ENCODE assay signal across 2 cellular contexts in the genomic region with DNA sequence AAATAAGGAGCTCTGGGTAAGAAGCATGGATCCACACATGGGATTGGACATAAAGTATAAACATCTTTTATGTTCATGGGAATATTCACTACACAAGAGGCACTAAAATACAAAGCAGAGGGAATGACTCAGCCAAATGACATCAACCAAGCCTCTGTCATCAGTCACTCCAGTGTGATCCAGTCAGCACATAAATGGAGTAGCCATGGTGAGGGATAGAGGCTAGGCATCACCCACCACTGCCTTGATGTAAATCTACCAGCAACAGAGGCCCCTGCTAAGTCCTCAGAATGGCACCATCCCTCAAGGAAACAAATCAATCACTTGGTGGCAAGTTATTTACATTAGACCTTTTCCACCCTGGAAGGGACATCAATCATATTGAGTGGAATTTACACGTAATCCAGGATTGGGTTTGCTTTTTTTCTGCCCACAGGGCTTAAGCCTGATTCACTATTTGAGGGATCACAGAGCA.
A peak's percentile ranks its signal among the peaks of the same experiment; 100 is the strongest.
TF ChIP-seq lines count a peak whose summit lies in the region.

No MANE protein-coding gene starts in this region.

TF ChIP-seq in IMR-90, 13 proteins besides CTCF, POLR2A, EP300 and RAD21:
- TF ChIP-seq RCOR1 (IDR thresholded peaks at IDR 0.05; ENCODE audit: insufficient replicate concordance, low read length) (no peak), MAFK (IDR thresholded peaks at IDR 0.05; ENCODE audit: low read depth, low read length) (peak; percentile 59), MAZ (IDR thresholded peaks at IDR 0.05; ENCODE audit: borderline replicate concordance, low read depth, low read length) (no peak), NFE2L2 (IDR thresholded peaks at IDR 0.05; ENCODE audit: low read depth, low read length) (peak; percentile 82), FOS (IDR thresholded peaks at IDR 0.05; ENCODE audit: low read depth, low read length) (0 out of 2 replicates have a peak, but pooled peaks have one; percentile 42), MXI1 (IDR thresholded peaks at IDR 0.05; ENCODE audit: borderline replicate concordance, low read depth, low read length) (no peak), SMC3 (IDR thresholded peaks at IDR 0.05; ENCODE audit: low read depth, low read length) (no peak), CEBPB (IDR thresholded peaks at IDR 0.05; ENCODE audit: low read depth, low read length) (peak; percentile 9; the same call in 1 of the 2 replicates)
- TF ChIP-seq, protein P1, sequence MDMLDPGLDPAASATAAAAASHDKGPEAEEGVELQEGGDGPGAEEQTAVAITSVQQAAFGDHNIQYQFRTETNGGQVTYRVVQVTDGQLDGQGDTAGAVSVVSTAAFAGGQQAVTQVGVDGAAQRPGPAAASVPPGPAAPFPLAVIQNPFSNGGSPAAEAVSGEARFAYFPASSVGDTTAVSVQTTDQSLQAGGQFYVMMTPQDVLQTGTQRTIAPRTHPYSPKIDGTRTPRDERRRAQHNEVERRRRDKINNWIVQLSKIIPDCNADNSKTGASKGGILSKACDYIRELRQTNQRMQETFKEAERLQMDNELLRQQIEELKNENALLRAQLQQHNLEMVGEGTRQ (IDR thresholded peaks at IDR 0.05; ENCODE audit: low read depth, low read length): no peak
TF ChIP-seq in IMR-90: peak in this region for 4.

TF ChIP-seq in K562, 482 proteins besides CTCF, POLR2A, EP300 and RAD21 (continues in another document):
- no peak for TF ChIP-seq RBM22 (IDR thresholded peaks at IDR 0.05; ENCODE audit: low read depth, low read length, poor library complexity, severe bottlenecking)
- TF ChIP-seq, protein P2, sequence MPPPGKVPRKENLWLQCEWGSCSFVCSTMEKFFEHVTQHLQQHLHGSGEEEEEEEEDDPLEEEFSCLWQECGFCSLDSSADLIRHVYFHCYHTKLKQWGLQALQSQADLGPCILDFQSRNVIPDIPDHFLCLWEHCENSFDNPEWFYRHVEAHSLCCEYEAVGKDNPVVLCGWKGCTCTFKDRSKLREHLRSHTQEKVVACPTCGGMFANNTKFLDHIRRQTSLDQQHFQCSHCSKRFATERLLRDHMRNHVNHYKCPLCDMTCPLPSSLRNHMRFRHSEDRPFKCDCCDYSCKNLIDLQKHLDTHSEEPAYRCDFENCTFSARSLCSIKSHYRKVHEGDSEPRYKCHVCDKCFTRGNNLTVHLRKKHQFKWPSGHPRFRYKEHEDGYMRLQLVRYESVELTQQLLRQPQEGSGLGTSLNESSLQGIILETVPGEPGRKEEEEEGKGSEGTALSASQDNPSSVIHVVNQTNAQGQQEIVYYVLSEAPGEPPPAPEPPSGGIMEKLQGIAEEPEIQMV (tag; conservative IDR thresholded peaks at IDR 0.05; ENCODE audit: low read depth): no peak
- TF ChIP-seq NR1H2 (CRISPR knock-in tag; IDR thresholded peaks at IDR 0.05): no peak
- no peak for TF ChIP-seq MTA2 (IDR thresholded peaks at IDR 0.05; ENCODE audit: low read depth)
- peak; percentile 81; the same call in 1 of the 2 replicates for TF ChIP-seq JUND (IDR thresholded peaks at IDR 0.05; ENCODE audit: borderline replicate concordance, low read depth, low read length)
- peak; percentile 91; the same call in 2 of the 3 replicates for TF ChIP-seq JUND (tag; IDR thresholded peaks at IDR 0.05; ENCODE audit: borderline replicate concordance, low read depth, low read length)
- TF ChIP-seq RFX1 (IDR thresholded peaks at IDR 0.05): peak; percentile 44
- TF ChIP-seq ZNF436 (CRISPR knock-in tag; IDR thresholded peaks at IDR 0.05): no peak
- no peak for TF ChIP-seq ZNF263 (CRISPR knock-in tag; IDR thresholded peaks at IDR 0.05; ENCODE audit: borderline replicate concordance)
- TF ChIP-seq NR2C1 (IDR thresholded peaks at IDR 0.05): no peak
- 0 out of 2 replicates have a peak, but pooled peaks have one; percentile 25 for TF ChIP-seq NR2C1 (tag; IDR thresholded peaks at IDR 0.05)
- TF ChIP-seq, protein P3, sequence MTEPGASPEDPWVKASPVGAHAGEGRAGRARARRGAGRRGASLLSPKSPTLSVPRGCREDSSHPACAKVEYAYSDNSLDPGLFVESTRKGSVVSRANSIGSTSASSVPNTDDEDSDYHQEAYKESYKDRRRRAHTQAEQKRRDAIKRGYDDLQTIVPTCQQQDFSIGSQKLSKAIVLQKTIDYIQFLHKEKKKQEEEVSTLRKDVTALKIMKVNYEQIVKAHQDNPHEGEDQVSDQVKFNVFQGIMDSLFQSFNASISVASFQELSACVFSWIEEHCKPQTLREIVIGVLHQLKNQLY (CRISPR knock-in tag; conservative IDR thresholded peaks at IDR 0.05): no peak
- no peak for TF ChIP-seq TEAD2 (tag; IDR thresholded peaks at IDR 0.05)
- TF ChIP-seq JUN (IDR thresholded peaks at IDR 0.05; ENCODE audit: borderline replicate concordance, low read depth, low read length): peak; percentile 75
- no peak for TF ChIP-seq JUN (CRISPR knock-in tag; IDR thresholded peaks at IDR 0.05; ENCODE audit: borderline replicate concordance)
- no peak for TF ChIP-seq GATAD2B (IDR thresholded peaks at IDR 0.05; ENCODE audit: borderline replicate concordance)
- no peak for TF ChIP-seq U2AF2 (optimal IDR thresholded peaks at IDR 0.05; ENCODE audit: low read depth, low read length)
- no peak for TF ChIP-seq MEF2D (tag; conservative IDR thresholded peaks at IDR 0.05; ENCODE audit: low read depth)
- TF ChIP-seq PTTG1 (tag; IDR thresholded peaks at IDR 0.05; ENCODE audit: low read depth): no peak
- TF ChIP-seq KHSRP (IDR thresholded peaks at IDR 0.05): no peak
- TF ChIP-seq SP1 (CRISPR knock-in tag; IDR thresholded peaks at IDR 0.05): no peak
- TF ChIP-seq, protein P4, sequence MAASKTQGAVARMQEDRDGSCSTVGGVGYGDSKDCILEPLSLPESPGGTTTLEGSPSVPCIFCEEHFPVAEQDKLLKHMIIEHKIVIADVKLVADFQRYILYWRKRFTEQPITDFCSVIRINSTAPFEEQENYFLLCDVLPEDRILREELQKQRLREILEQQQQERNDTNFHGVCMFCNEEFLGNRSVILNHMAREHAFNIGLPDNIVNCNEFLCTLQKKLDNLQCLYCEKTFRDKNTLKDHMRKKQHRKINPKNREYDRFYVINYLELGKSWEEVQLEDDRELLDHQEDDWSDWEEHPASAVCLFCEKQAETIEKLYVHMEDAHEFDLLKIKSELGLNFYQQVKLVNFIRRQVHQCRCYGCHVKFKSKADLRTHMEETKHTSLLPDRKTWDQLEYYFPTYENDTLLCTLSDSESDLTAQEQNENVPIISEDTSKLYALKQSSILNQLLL (CRISPR knock-in tag; IDR thresholded peaks at IDR 0.05; ENCODE audit: borderline replicate concordance): no peak
- TF ChIP-seq RCOR1 (IDR thresholded peaks at IDR 0.05; ENCODE audit: borderline replicate concordance in 1 of 2, low read depth in 2 of 2, low read length in 2 of 2): no peak
- TF ChIP-seq, protein P5, sequence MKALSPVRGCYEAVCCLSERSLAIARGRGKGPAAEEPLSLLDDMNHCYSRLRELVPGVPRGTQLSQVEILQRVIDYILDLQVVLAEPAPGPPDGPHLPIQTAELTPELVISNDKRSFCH (CRISPR knock-in tag; IDR thresholded peaks at IDR 0.05): no peak
- TF ChIP-seq, protein P5 (tag; IDR thresholded peaks at IDR 0.05): no peak
- TF ChIP-seq HDAC6 (IDR thresholded peaks at IDR 0.05; ENCODE audit: low read depth, low read length): no peak
- TF ChIP-seq NFE2 (IDR thresholded peaks at IDR 0.05; ENCODE audit: low read depth): peak; percentile 83
- TF ChIP-seq POU5F1 (IDR thresholded peaks at IDR 0.05; ENCODE audit: borderline replicate concordance, low read depth, low read length, partially characterized antibody): no peak
- TF ChIP-seq ZNF561 (CRISPR knock-in tag; conservative IDR thresholded peaks at IDR 0.05): no peak
- TF ChIP-seq DPF2 (IDR thresholded peaks at IDR 0.05): no peak
- TF ChIP-seq DNMT1 (IDR thresholded peaks at IDR 0.05): no peak
- TF ChIP-seq CC2D1A (IDR thresholded peaks at IDR 0.05): no peak
- no peak for TF ChIP-seq ADNP (tag; IDR thresholded peaks at IDR 0.05)
- no peak for TF ChIP-seq EZH2 (IDR thresholded peaks at IDR 0.05; ENCODE audit: borderline replicate concordance, low read depth, low read length)
- no peak for TF ChIP-seq ZNF282 (CRISPR knock-in tag; IDR thresholded peaks at IDR 0.05)
- TF ChIP-seq MCM3 (IDR thresholded peaks at IDR 0.05): no peak
- no peak for TF ChIP-seq CBX3 (IDR thresholded peaks at IDR 0.05; ENCODE audit: borderline replicate concordance in 1 of 2, low read length in 2 of 2)
- TF ChIP-seq ZNF133 (CRISPR knock-in tag; IDR thresholded peaks at IDR 0.05): no peak
- TF ChIP-seq BRF1 (IDR thresholded peaks at IDR 0.05; ENCODE audit: borderline replicate concordance, extremely low read depth, insufficient read length): no peak
- TF ChIP-seq SIRT6 (IDR thresholded peaks at IDR 0.05; ENCODE audit: low read depth, low read length): no peak
- peak; percentile 73; the same call in 1 of the 2 replicates for TF ChIP-seq BACH1 (tag; IDR thresholded peaks at IDR 0.05)
- no peak for TF ChIP-seq ZNF766 (CRISPR knock-in tag; conservative IDR thresholded peaks at IDR 0.05)
- TF ChIP-seq ATF7 (IDR thresholded peaks at IDR 0.05): peak; percentile 82
- TF ChIP-seq CREM (IDR thresholded peaks at IDR 0.05; ENCODE audit: low read depth): 0 out of 2 replicates have a peak, but pooled peaks have one; percentile 10
- TF ChIP-seq, protein P6, sequence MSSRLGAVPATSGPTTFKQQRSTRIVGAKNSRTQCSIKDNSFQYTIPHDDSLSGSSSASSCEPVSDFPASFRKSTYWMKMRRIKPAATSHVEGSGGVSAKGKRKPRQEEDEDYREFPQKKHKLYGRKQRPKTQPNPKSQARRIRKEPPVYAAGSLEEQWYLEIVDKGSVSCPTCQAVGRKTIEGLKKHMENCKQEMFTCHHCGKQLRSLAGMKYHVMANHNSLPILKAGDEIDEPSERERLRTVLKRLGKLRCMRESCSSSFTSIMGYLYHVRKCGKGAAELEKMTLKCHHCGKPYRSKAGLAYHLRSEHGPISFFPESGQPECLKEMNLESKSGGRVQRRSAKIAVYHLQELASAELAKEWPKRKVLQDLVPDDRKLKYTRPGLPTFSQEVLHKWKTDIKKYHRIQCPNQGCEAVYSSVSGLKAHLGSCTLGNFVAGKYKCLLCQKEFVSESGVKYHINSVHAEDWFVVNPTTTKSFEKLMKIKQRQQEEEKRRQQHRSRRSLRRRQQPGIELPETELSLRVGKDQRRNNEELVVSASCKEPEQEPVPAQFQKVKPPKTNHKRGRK (tag; IDR thresholded peaks at IDR 0.05): no peak
- TF ChIP-seq, protein P7, sequence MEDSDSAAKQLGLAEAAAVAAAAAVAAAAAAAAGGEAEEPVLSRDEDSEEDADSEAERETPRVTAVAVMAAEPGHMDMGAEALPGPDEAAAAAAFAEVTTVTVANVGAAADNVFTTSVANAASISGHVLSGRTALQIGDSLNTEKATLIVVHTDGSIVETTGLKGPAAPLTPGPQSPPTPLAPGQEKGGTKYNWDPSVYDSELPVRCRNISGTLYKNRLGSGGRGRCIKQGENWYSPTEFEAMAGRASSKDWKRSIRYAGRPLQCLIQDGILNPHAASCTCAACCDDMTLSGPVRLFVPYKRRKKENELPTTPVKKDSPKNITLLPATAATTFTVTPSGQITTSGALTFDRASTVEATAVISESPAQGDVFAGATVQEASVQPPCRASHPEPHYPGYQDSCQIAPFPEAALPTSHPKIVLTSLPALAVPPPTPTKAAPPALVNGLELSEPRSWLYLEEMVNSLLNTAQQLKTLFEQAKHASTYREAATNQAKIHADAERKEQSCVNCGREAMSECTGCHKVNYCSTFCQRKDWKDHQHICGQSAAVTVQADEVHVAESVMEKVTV (CRISPR knock-in tag; IDR thresholded peaks at IDR 0.05): no peak
- TF ChIP-seq MAFF (IDR thresholded peaks at IDR 0.05; ENCODE audit: low read length): peak; percentile 75; the same call in 1 of the 2 replicates
- TF ChIP-seq, protein P8, sequence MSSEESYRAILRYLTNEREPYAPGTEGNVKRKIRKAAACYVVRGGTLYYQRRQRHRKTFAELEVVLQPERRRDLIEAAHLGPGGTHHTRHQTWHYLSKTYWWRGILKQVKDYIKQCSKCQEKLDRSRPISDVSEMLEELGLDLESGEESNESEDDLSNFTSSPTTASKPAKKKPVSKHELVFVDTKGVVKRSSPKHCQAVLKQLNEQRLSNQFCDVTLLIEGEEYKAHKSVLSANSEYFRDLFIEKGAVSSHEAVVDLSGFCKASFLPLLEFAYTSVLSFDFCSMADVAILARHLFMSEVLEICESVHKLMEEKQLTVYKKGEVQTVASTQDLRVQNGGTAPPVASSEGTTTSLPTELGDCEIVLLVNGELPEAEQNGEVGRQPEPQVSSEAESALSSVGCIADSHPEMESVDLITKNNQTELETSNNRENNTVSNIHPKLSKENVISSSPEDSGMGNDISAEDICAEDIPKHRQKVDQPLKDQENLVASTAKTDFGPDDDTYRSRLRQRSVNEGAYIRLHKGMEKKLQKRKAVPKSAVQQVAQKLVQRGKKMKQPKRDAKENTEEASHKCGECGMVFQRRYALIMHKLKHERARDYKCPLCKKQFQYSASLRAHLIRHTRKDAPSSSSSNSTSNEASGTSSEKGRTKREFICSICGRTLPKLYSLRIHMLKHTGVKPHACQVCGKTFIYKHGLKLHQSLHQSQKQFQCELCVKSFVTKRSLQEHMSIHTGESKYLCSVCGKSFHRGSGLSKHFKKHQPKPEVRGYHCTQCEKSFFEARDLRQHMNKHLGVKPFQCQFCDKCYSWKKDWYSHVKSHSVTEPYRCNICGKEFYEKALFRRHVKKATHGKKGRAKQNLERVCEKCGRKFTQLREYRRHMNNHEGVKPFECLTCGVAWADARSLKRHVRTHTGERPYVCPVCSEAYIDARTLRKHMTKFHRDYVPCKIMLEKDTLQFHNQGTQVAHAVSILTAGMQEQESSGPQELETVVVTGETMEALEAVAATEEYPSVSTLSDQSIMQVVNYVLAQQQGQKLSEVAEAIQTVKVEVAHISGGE (CRISPR knock-in tag; IDR thresholded peaks at IDR 0.05): no peak
- TF ChIP-seq NFIX (CRISPR knock-in tag; IDR thresholded peaks at IDR 0.05; ENCODE audit: low read depth): no peak
- TF ChIP-seq DMBX1 (CRISPR knock-in tag; IDR thresholded peaks at IDR 0.05; ENCODE audit: borderline replicate concordance): 0 out of 2 replicates have a peak, but pooled peaks have one; percentile 40
- TF ChIP-seq PHF8 (IDR thresholded peaks at IDR 0.05; ENCODE audit: borderline replicate concordance, low read length): no peak
- TF ChIP-seq, protein P9, sequence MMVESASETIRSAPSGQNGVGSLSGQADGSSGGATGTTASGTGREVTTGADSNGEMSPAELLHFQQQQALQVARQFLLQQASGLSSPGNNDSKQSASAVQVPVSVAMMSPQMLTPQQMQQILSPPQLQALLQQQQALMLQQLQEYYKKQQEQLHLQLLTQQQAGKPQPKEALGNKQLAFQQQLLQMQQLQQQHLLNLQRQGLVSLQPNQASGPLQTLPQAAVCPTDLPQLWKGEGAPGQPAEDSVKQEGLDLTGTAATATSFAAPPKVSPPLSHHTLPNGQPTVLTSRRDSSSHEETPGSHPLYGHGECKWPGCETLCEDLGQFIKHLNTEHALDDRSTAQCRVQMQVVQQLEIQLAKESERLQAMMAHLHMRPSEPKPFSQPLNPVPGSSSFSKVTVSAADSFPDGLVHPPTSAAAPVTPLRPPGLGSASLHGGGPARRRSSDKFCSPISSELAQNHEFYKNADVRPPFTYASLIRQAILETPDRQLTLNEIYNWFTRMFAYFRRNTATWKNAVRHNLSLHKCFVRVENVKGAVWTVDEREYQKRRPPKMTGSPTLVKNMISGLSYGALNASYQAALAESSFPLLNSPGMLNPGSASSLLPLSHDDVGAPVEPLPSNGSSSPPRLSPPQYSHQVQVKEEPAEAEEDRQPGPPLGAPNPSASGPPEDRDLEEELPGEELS (CRISPR knock-in tag; IDR thresholded peaks at IDR 0.05; ENCODE audit: borderline replicate concordance): no peak
- peak; percentile 78 for TF ChIP-seq MAFK (IDR thresholded peaks at IDR 0.05; ENCODE audit: low read length)
- no peak for TF ChIP-seq MED1 (CRISPR knock-in tag; IDR thresholded peaks at IDR 0.05; ENCODE audit: borderline replicate concordance)
- no peak for TF ChIP-seq BDP1 (IDR thresholded peaks at IDR 0.05; ENCODE audit: insufficient read depth, insufficient read length)
